1 cellular context compared by ENCODE assay signal in the genomic region with DNA sequence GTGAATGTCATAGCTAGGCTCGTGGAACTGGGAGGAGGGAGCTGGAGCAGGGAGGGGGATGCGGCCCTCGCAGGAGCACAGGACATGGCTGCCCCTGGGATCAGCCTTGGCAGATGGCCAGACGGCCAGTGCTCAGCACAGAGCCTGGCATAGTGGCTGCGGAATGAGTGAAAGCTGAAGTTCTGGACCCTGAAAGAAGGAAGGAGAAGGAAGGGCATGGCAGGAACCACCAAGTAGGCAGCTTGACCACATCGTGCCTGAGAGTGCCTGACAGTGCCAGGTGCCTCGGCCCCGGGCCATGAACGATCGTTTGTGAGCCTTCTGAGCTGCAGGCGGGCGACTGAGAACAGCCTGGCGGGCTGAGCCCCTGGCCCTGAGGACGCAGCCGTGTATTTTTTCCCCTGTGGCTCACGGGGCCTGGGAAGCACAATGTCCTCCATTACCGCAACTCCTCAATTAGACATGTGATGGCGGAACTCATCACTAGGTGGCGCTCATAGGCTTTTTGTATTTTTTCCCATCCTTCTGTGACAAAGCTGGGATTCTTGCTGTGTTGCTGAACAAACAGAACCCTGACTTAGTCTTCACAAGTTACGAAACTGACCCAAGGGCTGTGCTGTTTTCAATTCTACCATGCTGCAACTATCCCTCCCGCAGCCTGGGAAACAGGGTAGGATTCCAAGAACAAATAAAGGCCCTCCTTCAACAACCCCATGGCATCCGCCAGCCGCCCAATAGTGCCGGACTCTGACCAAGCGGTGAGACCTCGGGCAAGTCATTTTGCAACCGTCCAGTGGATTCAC.
TF ChIP-seq lines count a peak whose summit lies in the region.

No MANE protein-coding gene starts in this region.

TF ChIP-seq in WTC11, 78 proteins besides CTCF, POLR2A, EP300 and RAD21 (continued from another document):
- TF ChIP-seq, protein P1, sequence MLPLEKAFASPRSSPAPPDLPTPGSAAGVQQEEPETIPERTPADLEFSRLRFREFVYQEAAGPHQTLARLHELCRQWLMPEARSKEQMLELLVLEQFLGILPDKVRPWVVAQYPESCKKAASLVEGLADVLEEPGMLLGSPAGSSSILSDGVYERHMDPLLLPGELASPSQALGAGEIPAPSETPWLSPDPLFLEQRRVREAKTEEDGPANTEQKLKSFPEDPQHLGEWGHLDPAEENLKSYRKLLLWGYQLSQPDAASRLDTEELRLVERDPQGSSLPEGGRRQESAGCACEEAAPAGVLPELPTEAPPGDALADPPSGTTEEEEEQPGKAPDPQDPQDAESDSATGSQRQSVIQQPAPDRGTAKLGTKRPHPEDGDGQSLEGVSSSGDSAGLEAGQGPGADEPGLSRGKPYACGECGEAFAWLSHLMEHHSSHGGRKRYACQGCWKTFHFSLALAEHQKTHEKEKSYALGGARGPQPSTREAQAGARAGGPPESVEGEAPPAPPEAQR (CRISPR knock-in tag; IDR thresholded peaks at IDR 0.05): no peak
